In genomic region chr20:11401988-11402387, GRCh38 we compare ENCODE assay signal across 17 cellular contexts.
DNase-seq lines count a peak whose midpoint lies in the region; ATAC-seq, FAIRE-seq and TF ChIP-seq lines count a peak whose summit lies in the region.
"Had no signal": no experiment of that assay in that cellular context is flagged by ENCODE, and none has a peak within 500 bp of the region (broad histone marks: within the 10 kb centered on the region; RNA-seq: fewer than 3 reads in every experiment).

No MANE protein-coding gene starts in this region.

- peak overlapping the region; percentile 92 for H2AFZ ChIP-seq in MM.1S (ENCODE audit: low read length)
- peak overlapping the region; percentile 80; the same call in 1 of the 2 replicates for H2AFZ ChIP-seq in H1 (ENCODE audit: low read length)

- no peak overlapping the region for H3K18ac ChIP-seq in H1 (ENCODE audit: extremely low read depth, low read length)

- peak; percentile 84 for ATAC-seq in GM19463 (IDR thresholded peaks at IDR 0.05; ENCODE audit: unreplicated experiment)
- no peak for ATAC-seq in HG03378 (IDR thresholded peaks at IDR 0.05; ENCODE audit: unreplicated experiment)
- ATAC-seq: gastrocnemius medialis; stimulated activated naive CD8-positive, alpha-beta T cell treated with anti-CD3 and anti-CD28 coated beads, Interleukin-15, Interleukin-2, amounts not matched to agents 100 U/mL and 50 U/mL, for 24 hours had no signal

- no peaks in the 10 kb centered on the region for H3K4me1 Mint-ChIP-seq in glutamatergic neuron (ENCODE audit: low read depth, unreplicated experiment)
- H3K4me1 Mint-ChIP-seq: H9, IgD-negative memory B cell had no signal

- H3K36me3 ChIP-seq in GM06990 (ENCODE audit: control insufficient read depth, insufficient read depth, low read length) = no peaks in the 10 kb centered on the region
- H3K36me3 ChIP-seq in MM.1S (replicated peaks; ENCODE audit: insufficient read depth, low read length) = no peaks in the 10 kb centered on the region
- H3K36me3 ChIP-seq in H1 (ENCODE audit: control insufficient read depth in 2 of 4, insufficient read depth in 4 of 4, low read length in 3 of 4) = no peaks in the 10 kb centered on the region
- H3K36me3 ChIP-seq: BE2C, gastrocnemius medialis had no signal

- H3K79me2 ChIP-seq in MM.1S (ENCODE audit: low read length) (no peaks in the 10 kb centered on the region), H1 (ENCODE audit: control insufficient read depth in 1 of 2, insufficient read depth in 2 of 2, low read length in 2 of 2) (no peaks in the 10 kb centered on the region)

- no peak for TF ChIP-seq RAD21 in H1 (IDR thresholded peaks at IDR 0.05 in 1 of 2, conservative IDR thresholded peaks at IDR 0.05 in 1 of 2; ENCODE audit: low read depth in 2 of 2, low read length in 2 of 2)

- no peaks in the 10 kb centered on the region for H3K9me3 Mint-ChIP-seq in glutamatergic neuron (ENCODE audit: unreplicated experiment)
- H3K9me3 Mint-ChIP-seq: activated CD4-positive, alpha-beta memory T cell treated with anti-CD3 and anti-CD28 coated beads for 36 hours; H9 had no signal

- H2AK5ac ChIP-seq in H1 (ENCODE audit: low read depth, low read length) = no peak overlapping the region

- H3K4me3 ChIP-seq in GM06990 (replicated peaks; ENCODE audit: low read depth, low read length) (peak overlapping the region; percentile 44), MM.1S (ENCODE audit: low read length) (peak overlapping the region; percentile 58), H1 (ENCODE audit: extremely low read depth in 1 of 4, insufficient read depth in 2 of 4, low read depth in 3 of 4, low read length in 4 of 4) (no peak overlapping the region)
- H3K4me3 ChIP-seq: gastrocnemius medialis had no signal

- H3K27me3 ChIP-seq in GM06990 (replicated peaks; ENCODE audit: control insufficient read depth, insufficient read depth, low read length) = no peaks in the 10 kb centered on the region
- no peaks in the 10 kb centered on the region for H3K27me3 ChIP-seq in MM.1S (replicated peaks; ENCODE audit: insufficient read depth, low read length)
- H3K27me3 ChIP-seq in H1 (replicated peaks in 1 of 4; ENCODE audit: control insufficient read depth in 3 of 4, extremely low read depth in 1 of 4, insufficient read depth in 3 of 4, low read length in 3 of 4) = no peaks in the 10 kb centered on the region
- H3K27me3 ChIP-seq: BE2C, gastrocnemius medialis had no signal

- no peaks in the 10 kb centered on the region for H3K4me1 ChIP-seq in MM.1S (ENCODE audit: low read length)
- no peaks in the 10 kb centered on the region for H3K4me1 ChIP-seq in H1 (replicated peaks in 1 of 4; ENCODE audit: control insufficient read depth in 3 of 4, insufficient read depth in 4 of 4, low read length in 3 of 4)
- H3K4me1 ChIP-seq: BE2C had no signal

- H3K4me3 Mint-ChIP-seq in glutamatergic neuron (ENCODE audit: unreplicated experiment) = no peak overlapping the region
- H3K4me3 Mint-ChIP-seq: activated CD4-positive, alpha-beta memory T cell treated with anti-CD3 and anti-CD28 coated beads for 36 hours; H9; IgD-negative memory B cell had no signal

- H3K23me2 ChIP-seq in H1 (ENCODE audit: low read depth, low read length) = no peaks in the 10 kb centered on the region

- H3K27me3 Mint-ChIP-seq in glutamatergic neuron (ENCODE audit: unreplicated experiment) = peaks cover 3% of the 10 kb centered on the region
- H3K27me3 Mint-ChIP-seq: activated CD4-positive, alpha-beta memory T cell treated with anti-CD3 and anti-CD28 coated beads for 36 hours; IgD-negative memory B cell had no signal

- POLR2A ChIA-PET in H1 (lab: Charles Lee; ENCODE audit: partially characterized antibody) = no interaction called here

- no peak overlapping the region for H3K23ac ChIP-seq in H1 (ENCODE audit: insufficient read length)

- H3K14ac ChIP-seq in H1 (ENCODE audit: insufficient read length) = no peak overlapping the region

- 91% methylated on average over 3 of the region's 3 CpGs; no CpG with 5 or more reads in 1 of the 2 experiments for WGBS in H1 (ENCODE audit: extremely low coverage in 1 of 2, insufficient coverage in 1 of 2, insufficient read length in 1 of 2, insufficient replicate concordance in 2 of 2, low coverage in 1 of 2, low lambda C conversion rate in 2 of 2, missing lambda C conversion rate in 1 of 2), 2 experiments

- no peaks in the 10 kb centered on the region for H3K9me2 ChIP-seq in MM.1S (replicated peaks; ENCODE audit: insufficient read depth, low read length)

- H3K4me2 ChIP-seq in MM.1S (ENCODE audit: low read depth, low read length) (peak overlapping the region; percentile 80), H1 (ENCODE audit: insufficient read depth in 1 of 2, low read depth in 2 of 2, low read length in 2 of 2) (no peak overlapping the region)

- H3K4ac ChIP-seq in H1 (replicated peaks; ENCODE audit: insufficient read length, low read depth, low read length) = no peak overlapping the region

- no peak overlapping the region for H3K9ac ChIP-seq in MM.1S (ENCODE audit: low read length)
- no peak overlapping the region for H3K9ac ChIP-seq in H1 (replicated peaks in 1 of 4; ENCODE audit: extremely low read depth in 1 of 4, low read depth in 3 of 4, low read length in 3 of 4)

- H3F3A ChIP-seq in MM.1S (ENCODE audit: insufficient read depth, low read length) = no peaks in the 10 kb centered on the region

- H2BK5ac ChIP-seq in H1 (ENCODE audit: low read depth, low read length) = no peak overlapping the region

- TF ChIP-seq CTCF in GM06990 (IDR thresholded peaks at IDR 0.05; ENCODE audit: insufficient read depth, low read length, poor library complexity, severe bottlenecking) (no peak), MM.1S (IDR thresholded peaks at IDR 0.05; ENCODE audit: low read length) (no peak), H1 (IDR thresholded peaks at IDR 0.05; ENCODE audit: control extremely low read depth in 1 of 3, insufficient read depth in 1 of 3, low read depth in 1 of 3, low read length in 3 of 3) (no peak), glutamatergic neuron (IDR thresholded peaks at IDR 0.05; ENCODE audit: partially characterized antibody, unreplicated experiment) (no peak)

- no peak overlapping the region for H4K5ac ChIP-seq in H1 (ENCODE audit: insufficient read length, low read depth, low read length)

- H4K20me1 ChIP-seq in MM.1S (ENCODE audit: insufficient read depth, low read length) = no peaks in the 10 kb centered on the region
- no peaks in the 10 kb centered on the region for H4K20me1 ChIP-seq in H1 (replicated peaks in 1 of 2; ENCODE audit: control insufficient read depth in 1 of 2, insufficient read depth in 2 of 2, low read length in 2 of 2)

- no peak for TF ChIP-seq EP300 in H1 (IDR thresholded peaks at IDR 0.05; ENCODE audit: borderline replicate concordance in 1 of 2, low read depth in 2 of 2, low read length in 2 of 2)

- H3K79me1 ChIP-seq in H1 (ENCODE audit: low read depth, low read length) = no peaks in the 10 kb centered on the region

- CTCF ChIA-PET in H1 (lab: Charles Lee; ENCODE audit: partially characterized antibody) = no interaction called here

- no peak overlapping the region for H3K56ac ChIP-seq in H1 (replicated peaks; ENCODE audit: insufficient read length, low read depth, low read length)

- H2BK12ac ChIP-seq in H1 (ENCODE audit: low read depth, low read length) = no peak overlapping the region

- H2BK15ac ChIP-seq in H1 (ENCODE audit: low read length) = no peak overlapping the region

- no peak for TF ChIP-seq POLR2A in H1 (IDR thresholded peaks at IDR 0.05; ENCODE audit: control extremely low read depth in 1 of 2, low read depth in 2 of 2, low read length in 2 of 2)

- H3K36me3 Mint-ChIP-seq in glutamatergic neuron (ENCODE audit: unreplicated experiment) = no peaks in the 10 kb centered on the region
- H3K36me3 Mint-ChIP-seq: activated CD4-positive, alpha-beta memory T cell treated with anti-CD3 and anti-CD28 coated beads for 36 hours; IgD-negative memory B cell had no signal

- no peak overlapping the region for H4K91ac ChIP-seq in H1 (replicated peaks; ENCODE audit: insufficient read length, low read length)

- no peak for FAIRE-seq in H1 (lab: Jason Lieb, UNC)

- no peak overlapping the region for H2BK20ac ChIP-seq in H1 (ENCODE audit: low read length)

- no peak overlapping the region for H2BK120ac ChIP-seq in H1 (replicated peaks; ENCODE audit: low read depth, low read length)

- DNase-seq in GM06990 (ENCODE audit: extremely low read depth, insufficient read length) = no peak
- peak; percentile 46 for DNase-seq in MM.1S
- DNase-seq in H1 (ENCODE audit: low read depth in 1 of 2, low spot score in 2 of 2) = no peak
- DNase-seq in glutamatergic neuron = no peak
- no peak for DNase-seq in superior temporal gyrus (ENCODE audit: extremely low spot score)
- DNase-seq in AML-193 (lab: John Stamatoyannopoulos, UW) = no peak
- DNase-seq: activated CD4-positive, alpha-beta memory T cell treated with anti-CD3 and anti-CD28 coated beads for 36 hours; activated effector memory CD4-positive, alpha-beta T cell treated with Interleukin-2 at 50 U/mL for 16 hours; BE2C; gastrocnemius medialis; H9; retina; stimulated activated naive CD8-positive, alpha-beta T cell treated with anti-CD3 and anti-CD28 coated beads, Interleukin-15, Interleukin-2, amounts not matched to agents 100 U/mL and 50 U/mL, for 24 hours; T-helper 2 cell had no signal

- no peaks in the 10 kb centered on the region for H3K9me3 ChIP-seq in MM.1S (replicated peaks; ENCODE audit: insufficient read depth, low read length)
- H3K9me3 ChIP-seq in H1 (ENCODE audit: insufficient read depth in 2 of 2, low read depth in 1 of 2, low read length in 1 of 2) = no peaks in the 10 kb centered on the region
- H3K9me3 ChIP-seq: BE2C, gastrocnemius medialis had no signal

- H3K27ac Mint-ChIP-seq in glutamatergic neuron (ENCODE audit: unreplicated experiment) = no peak overlapping the region
- H3K27ac Mint-ChIP-seq: activated CD4-positive, alpha-beta memory T cell treated with anti-CD3 and anti-CD28 coated beads for 36 hours; H9; IgD-negative memory B cell had no signal

- H3K27ac ChIP-seq in MM.1S (ENCODE audit: low read length) (no peak overlapping the region), H1 (ENCODE audit: low read depth, low read length) (no peak overlapping the region)
- H3K27ac ChIP-seq: gastrocnemius medialis had no signal

- no peak overlapping the region for H4K8ac ChIP-seq in H1 (ENCODE audit: extremely low read depth, insufficient read depth, low read length)

TF ChIP-seq in H1, 55 proteins besides CTCF, POLR2A, EP300 and RAD21:
- TF ChIP-seq CHD2 (IDR thresholded peaks at IDR 0.05; ENCODE audit: low read length) (no peak), MAX (IDR thresholded peaks at IDR 0.05) (no peak), PHF8 (conservative IDR thresholded peaks at IDR 0.05; ENCODE audit: low read depth, low read length) (no peak)

Comparison
In these comparisons a context has a peak if more than half of its experiments do, and no peak if none do; other contexts are left out.
1. H3K4me3 ChIP-seq: peak in GM06990 (single experiment) and MM.1S (single experiment); none in H1 (0 of 4).